Comparison of ENCODE assay signal across 8 cellular contexts in the genomic region with DNA sequence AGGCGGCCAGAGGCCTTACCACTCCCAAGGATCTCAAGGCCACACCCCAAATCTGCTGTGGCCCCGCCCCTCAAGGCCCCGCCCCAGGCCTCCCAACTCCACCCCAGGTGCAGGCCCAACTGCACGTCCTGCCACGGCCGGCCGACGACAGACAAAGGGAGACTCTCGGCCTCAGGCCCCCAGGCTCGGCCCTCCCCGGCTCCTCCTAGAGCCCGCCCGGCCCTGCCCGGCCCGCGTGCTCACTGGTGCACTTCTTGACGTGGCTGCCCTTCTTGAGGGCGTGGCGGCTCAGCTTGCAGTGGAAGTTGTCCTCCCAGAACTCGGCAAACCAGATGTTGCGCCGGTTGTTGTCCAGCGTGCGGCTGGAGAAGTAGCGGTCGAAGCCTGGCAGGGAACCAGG.
DNase-seq lines count a peak whose midpoint lies in the region; ATAC-seq and TF ChIP-seq lines count a peak whose summit lies in the region.
"Had no signal": no experiment of that assay in that cellular context is flagged by ENCODE, and none has a peak within 500 bp of the region (broad histone marks: within the 10 kb centered on the region; RNA-seq: fewer than 3 reads in every experiment).

No MANE protein-coding gene starts in this region.

- peak overlapping the region; percentile 57 for H3K9ac ChIP-seq in GM23248

- H3K4me3 ChIP-seq in GM23248 (peak overlapping the region; percentile 22; the same call in 1 of the 2 replicates), cardiac muscle cell (no peak overlapping the region)

- peak overlapping the region; percentile 2 for H3K4me2 ChIP-seq in GM23248 (ENCODE audit: unreplicated experiment)

- no peaks in the 10 kb centered on the region for H3K79me2 ChIP-seq in GM23248 (ENCODE audit: insufficient read depth)

- DNase-seq in GM23248 = peak; percentile 87
- peak; percentile 74 for DNase-seq in RPMI7951 (ENCODE audit: low read depth)
- peak; percentile 42 to 89 for DNase-seq in cardiac muscle cell (ENCODE audit: low read depth in 1 of 2, low spot score in 1 of 2)
- peak; percentile 14 for DNase-seq in stimulated activated CD8-positive, alpha-beta memory T cell treated with anti-CD3 and anti-CD28 coated beads, Interleukin-4, amount 100 ng/mL, for 24 hours (ENCODE audit: low read depth)
- DNase-seq in NCI-H2029 (lab: John Stamatoyannopoulos, UW) = no peak
- DNase-seq: activated CD8-positive, alpha-beta memory T cell treated with anti-CD3 and anti-CD28 coated beads for 24 hours had no signal

- H3F3A ChIP-seq in GM23248 (ENCODE audit: insufficient read depth) = no peaks in the 10 kb centered on the region

- no peak for ATAC-seq in HG03095 (IDR thresholded peaks at IDR 0.05; ENCODE audit: unreplicated experiment)
- no peak for ATAC-seq in HG03139 (IDR thresholded peaks at IDR 0.05; ENCODE audit: unreplicated experiment)

- H3K36me3 ChIP-seq in GM23248 (ENCODE audit: low read depth) = no peaks in the 10 kb centered on the region
- no peaks in the 10 kb centered on the region for H3K36me3 ChIP-seq in cardiac muscle cell

- TF ChIP-seq CTCF in cardiac muscle cell (IDR thresholded peaks at IDR 0.05; ENCODE audit: low read depth, low read length) = no peak

- H3K9me3 ChIP-seq in GM23248 (ENCODE audit: low read depth) (no peaks in the 10 kb centered on the region), cardiac muscle cell (ENCODE audit: low read depth) (no peaks in the 10 kb centered on the region)

- no peaks in the 10 kb centered on the region for H4K20me1 ChIP-seq in GM23248 (ENCODE audit: insufficient read depth)

- H3K27ac ChIP-seq in GM23248 (no peak overlapping the region; the same call in 1 of the 2 replicates), cardiac muscle cell (no peak overlapping the region)

- no peaks in the 10 kb centered on the region for H3K9me2 ChIP-seq in GM23248 (ENCODE audit: insufficient read depth)

- H3K27me3 ChIP-seq in GM23248 (replicated peaks; ENCODE audit: insufficient read depth) (no peaks in the 10 kb centered on the region; the same call in 1 of the 2 replicates), cardiac muscle cell (no peaks in the 10 kb centered on the region)

- 3 to 10% methylated on average over 16 to 20 of the region's 26 CpGs for WGBS in GM23248 (ENCODE audit: low coverage in 1 of 2, low lambda C conversion rate in 2 of 2, missing lambda C conversion rate in 2 of 2), 2 experiments

- H3K4me1 ChIP-seq in GM23248 (ENCODE audit: insufficient read depth) (peaks cover 17% of the 10 kb centered on the region), cardiac muscle cell (ENCODE audit: low read depth) (no peaks in the 10 kb centered on the region)

- in situ Hi-C loops in GM23248 (cut with MboI) = no loop called here

- peak overlapping the region; percentile 78 for H2AFZ ChIP-seq in GM23248
